In genomic region chr9:33778700-33779351, GRCh38 we compare ENCODE assay signal across 8 cellular contexts.
DNase-seq lines count a peak whose midpoint lies in the region.

No MANE protein-coding gene starts in this region.

- H3K36me3 Mint-ChIP-seq in T-helper 2 cell treated with Interferon-gamma antibody and Interleukin-4, amounts not matched to agents 5 μg/mL and 100 μg/mL, for 36 hours (ENCODE audit: low read depth), result no peaks in the 10 kb centered on the region

- H3K4me1 Mint-ChIP-seq in T-helper 2 cell treated with Interferon-gamma antibody and Interleukin-4, amounts not matched to agents 5 μg/mL and 100 μg/mL, for 36 hours (ENCODE audit: low read depth), result peaks cover 13% of the 10 kb centered on the region

- peak; percentile 22 for DNase-seq in GDM1 (lab: John Stamatoyannopoulos, UW)
- peak; percentile 56 for DNase-seq in HCEC 1CT
- DNase-seq in NCI-H1105 treated with DMSO at 0.1 percent for 48 hours (lab: John Stamatoyannopoulos, UW), result peak; percentile 70
- peak; percentile 30 for DNase-seq in T-helper 2 cell treated with Interferon-gamma antibody and Interleukin-4, amounts not matched to agents 5 μg/mL and 100 μg/mL, for 36 hours (ENCODE audit: low spot score)
- DNase-seq in T47D (ENCODE audit: low read depth in 1 of 2, low spot score in 1 of 2), result peak; percentile 6 to 60
- peak; percentile 71 for DNase-seq in islet precursor cell
- peak; percentile 28 to 37 for DNase-seq in stimulated activated CD4-positive, alpha-beta T cell treated with anti-CD3 and anti-CD28 coated beads, Interleukin-2, amount 100 ng/mL, for 48 hours
- no peak for DNase-seq in cortex of kidney (lab: John Stamatoyannopoulos, UW)

- peaks cover 35% of the 10 kb centered on the region for H3K27me3 Mint-ChIP-seq in T-helper 2 cell treated with Interferon-gamma antibody and Interleukin-4, amounts not matched to agents 5 μg/mL and 100 μg/mL, for 36 hours (ENCODE audit: low read depth)

- no peak overlapping the region for H3K27ac Mint-ChIP-seq in T-helper 2 cell treated with Interferon-gamma antibody and Interleukin-4, amounts not matched to agents 5 μg/mL and 100 μg/mL, for 36 hours

- in situ Hi-C loops in T47D (cut with HindIII; ENCODE audit: low pct_unique_long_range_greater_than_20kb, low sequenced_read_pairs), result no loop called here

- H3K9me3 Mint-ChIP-seq in T-helper 2 cell treated with Interferon-gamma antibody and Interleukin-4, amounts not matched to agents 5 μg/mL and 100 μg/mL, for 36 hours, result no peaks in the 10 kb centered on the region

- H3K4me3 Mint-ChIP-seq in T-helper 2 cell treated with Interferon-gamma antibody and Interleukin-4, amounts not matched to agents 5 μg/mL and 100 μg/mL, for 36 hours, result no peak overlapping the region
